ENCODE assay signal across 8 cellular contexts in the genomic region with DNA sequence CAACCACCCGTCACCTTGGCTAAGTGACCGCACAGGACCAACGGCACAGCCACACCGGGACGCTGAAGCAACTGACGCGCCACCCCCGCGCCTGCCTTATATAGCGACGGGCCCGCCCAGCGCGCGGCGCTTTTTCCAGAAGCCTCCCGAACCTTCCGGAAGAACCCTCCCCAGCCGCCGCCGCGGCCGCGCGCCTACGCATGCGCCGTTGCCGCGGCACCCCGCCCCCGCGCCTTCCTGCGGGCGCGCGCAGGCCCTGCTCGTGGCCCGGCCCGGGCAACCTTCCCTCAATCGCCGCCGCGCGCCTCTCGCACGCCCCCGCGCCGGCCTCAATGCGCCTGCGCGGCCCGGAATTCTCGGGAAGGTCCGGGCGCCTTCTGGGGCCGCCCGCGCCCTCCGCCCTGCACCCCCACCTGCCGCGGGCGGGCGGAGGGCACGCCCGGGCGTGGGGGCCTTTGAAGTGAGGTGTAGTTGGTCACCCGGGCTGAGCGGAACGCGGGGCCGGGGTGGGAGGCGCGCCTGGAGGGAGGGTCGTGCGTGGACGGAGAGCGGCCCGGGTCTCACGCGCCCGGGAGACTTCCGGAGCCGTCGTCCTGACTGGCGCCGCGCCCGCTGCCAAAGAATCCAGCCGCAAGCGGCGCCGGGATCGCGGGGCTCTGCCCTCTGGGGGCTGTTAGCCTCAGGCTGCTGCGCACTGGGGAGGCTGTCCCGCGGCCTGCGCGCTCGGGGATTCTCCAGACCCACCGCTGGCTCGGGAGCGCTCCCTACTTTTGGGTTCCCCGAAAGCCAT. TPM values are rescaled to one million over a fixed set of nuclear protein-coding genes. Genes with fewer than 3 reads are reported as not detected.
A peak's percentile ranks its signal among the peaks of the same experiment; 100 is the strongest.
DNase-seq lines count a peak whose midpoint lies in the region; ATAC-seq and TF ChIP-seq lines count a peak whose summit lies in the region.

A gene (minus strand): TSS at position 73 of the 790 bp plus-strand sequence. CDS start 666 bp downstream, outside the sequence.

- WGBS in testis, 2 donors, result 0 to 1% methylated on average over 8 to 100 of the region's 106 CpGs

- H3K9me3 ChIP-seq in osteoblast (ENCODE audit: low read depth, low read length) (no peaks in the 10 kb centered on the region), testis (no peaks in the 10 kb centered on the region)

- peak within 1 kb of the TSS; percentile 78 for H3K4me3 ChIP-seq in osteoblast (ENCODE audit: insufficient read depth, low read length)
- peak within 1 kb of the TSS; percentile 86 to 99 for H3K4me3 ChIP-seq in testis

- TF ChIP-seq CTCF in GM10248 (IDR thresholded peaks at IDR 0.05; ENCODE audit: control extremely low read depth, extremely low read depth, low read depth, missing control alignments) (no peak), osteoblast (IDR thresholded peaks at IDR 0.05; ENCODE audit: extremely low read depth, low read depth, low read length) (no peak), testis (IDR thresholded peaks at IDR 0.05) (peak in 1 of 3 experiments; percentile 31)

- peaks cover 48% of the 10 kb centered on the region for H3K4me1 Mint-ChIP-seq in activated naive CD4-positive, alpha-beta T cell treated with anti-CD3 and anti-CD28 coated beads, Interleukin-2, amount 50 U/mL, for 24 hours

- peaks cover 36% of the 10 kb centered on the region for H3K36me3 Mint-ChIP-seq in activated naive CD4-positive, alpha-beta T cell treated with anti-CD3 and anti-CD28 coated beads, Interleukin-2, amount 50 U/mL, for 24 hours

- H3K27ac ChIP-seq in osteoblast (ENCODE audit: low read depth, low read length) (peak within 1 kb of the TSS; percentile 81), testis (peak within 1 kb of the TSS; percentile 100)

- peak; percentile 93 for TF ChIP-seq POLR2A in testis (IDR thresholded peaks at IDR 0.05)

- POLR2A ChIA-PET in GM10248 (lab: Yijun Ruan, JAX), result interaction anchor here (0.7 to 3.2 kb wide), 4 partner anchors 8 to 228 kb away, joined by 4 to 14 read pairs (median 5); no protein-coding TSS in a partner anchor

- H4K20me1 ChIP-seq in osteoblast (ENCODE audit: insufficient read depth, low read length), result peaks cover 32% of the 10 kb centered on the region

- DNase-seq in GM10248 (ENCODE audit: extremely low spot score), result peak; percentile 97
- DNase-seq in NCI-H1092 treated with DMSO at 0.1 percent for 48 hours (lab: John Stamatoyannopoulos, UW), result peak; percentile 95
- no peak for DNase-seq in glomerular endothelial cell (ENCODE audit: extremely low read depth, low read depth, low spot score)
- DNase-seq in osteoblast (ENCODE audit: insufficient read length, low spot score, missing footprints), result peak; percentile 99
- peak; percentile 93 for DNase-seq in testis

- CTCF ChIA-PET in GM10248 (lab: Yijun Ruan, JAX), result interaction anchor here (1.0 to 2.7 kb wide), 4 partner anchors 10 to 75 kb away, joined by 3 to 16 read pairs (median 4); no protein-coding TSS in a partner anchor

- H3K27ac Mint-ChIP-seq in activated naive CD4-positive, alpha-beta T cell treated with anti-CD3 and anti-CD28 coated beads, Interleukin-2, amount 50 U/mL, for 24 hours, result peak within 1 kb of the TSS; percentile 98

- H3K36me3 ChIP-seq in osteoblast (ENCODE audit: insufficient read depth, low read length) (peaks cover 39% of the 10 kb centered on the region), testis (ENCODE audit: low read depth, missing control alignments) (peaks cover 7% of the 10 kb centered on the region)

- H3K27me3 ChIP-seq in osteoblast (ENCODE audit: insufficient read depth, low read length) (no peaks in the 10 kb centered on the region), testis (no peaks in the 10 kb centered on the region)

- peak within 1 kb of the TSS; percentile 81 for H2AFZ ChIP-seq in osteoblast (ENCODE audit: low read length)

- H3K4me2 ChIP-seq in osteoblast (ENCODE audit: insufficient read depth, low read length), result peak within 1 kb of the TSS; percentile 98

- ATAC-seq in HG02588 (IDR thresholded peaks at IDR 0.05; ENCODE audit: unreplicated experiment) (peak; percentile 75), SK-N-SH treated with all-trans-retinoic acid at 6 μM for 48 hours (peak; percentile 83)

- H3K27me3 Mint-ChIP-seq in activated naive CD4-positive, alpha-beta T cell treated with anti-CD3 and anti-CD28 coated beads, Interleukin-2, amount 50 U/mL, for 24 hours, result no peaks in the 10 kb centered on the region

- intact Hi-C loops in testis (cut with DNase I; ENCODE audit: low total_unique reads), result no loop called here

- peak within 1 kb of the TSS; percentile 98 for H3K4me3 Mint-ChIP-seq in activated naive CD4-positive, alpha-beta T cell treated with anti-CD3 and anti-CD28 coated beads, Interleukin-2, amount 50 U/mL, for 24 hours

- H3K4me1 ChIP-seq in osteoblast (ENCODE audit: insufficient read depth, low read length) (peaks cover 29% of the 10 kb centered on the region), testis (peaks cover 27% of the 10 kb centered on the region)

- H3K79me2 ChIP-seq in osteoblast (ENCODE audit: insufficient read depth, low read length), result peaks cover 47% of the 10 kb centered on the region

- H3K9me3 Mint-ChIP-seq in activated naive CD4-positive, alpha-beta T cell treated with anti-CD3 and anti-CD28 coated beads, Interleukin-2, amount 50 U/mL, for 24 hours, result no peaks in the 10 kb centered on the region

TF ChIP-seq in SK-N-SH treated with all-trans-retinoic acid at 6 μM for 48 hours, 23 proteins besides CTCF, POLR2A, EP300 and RAD21 (continues in another document):
- TF ChIP-seq CSDC2 (CRISPR knock-in tag; IDR thresholded peaks at IDR 0.05) (0 out of 2 replicates have a peak, but pooled peaks have one; percentile 46), ESRRG (CRISPR knock-in tag; IDR thresholded peaks at IDR 0.05) (no peak), ZNF565 (CRISPR knock-in tag; conservative IDR thresholded peaks at IDR 0.05; ENCODE audit: low read depth) (no peak), ZNF70 (CRISPR knock-in tag; IDR thresholded peaks at IDR 0.05) (no peak), TCF4 (CRISPR knock-in tag; IDR thresholded peaks at IDR 0.05; ENCODE audit: borderline replicate concordance) (no peak), SNAI2 (CRISPR knock-in tag; IDR thresholded peaks at IDR 0.05) (peak; percentile 61; the same call in 1 of the 2 replicates), ZFP30 (CRISPR knock-in tag; IDR thresholded peaks at IDR 0.05) (no peak)
- TF ChIP-seq, protein P1, sequence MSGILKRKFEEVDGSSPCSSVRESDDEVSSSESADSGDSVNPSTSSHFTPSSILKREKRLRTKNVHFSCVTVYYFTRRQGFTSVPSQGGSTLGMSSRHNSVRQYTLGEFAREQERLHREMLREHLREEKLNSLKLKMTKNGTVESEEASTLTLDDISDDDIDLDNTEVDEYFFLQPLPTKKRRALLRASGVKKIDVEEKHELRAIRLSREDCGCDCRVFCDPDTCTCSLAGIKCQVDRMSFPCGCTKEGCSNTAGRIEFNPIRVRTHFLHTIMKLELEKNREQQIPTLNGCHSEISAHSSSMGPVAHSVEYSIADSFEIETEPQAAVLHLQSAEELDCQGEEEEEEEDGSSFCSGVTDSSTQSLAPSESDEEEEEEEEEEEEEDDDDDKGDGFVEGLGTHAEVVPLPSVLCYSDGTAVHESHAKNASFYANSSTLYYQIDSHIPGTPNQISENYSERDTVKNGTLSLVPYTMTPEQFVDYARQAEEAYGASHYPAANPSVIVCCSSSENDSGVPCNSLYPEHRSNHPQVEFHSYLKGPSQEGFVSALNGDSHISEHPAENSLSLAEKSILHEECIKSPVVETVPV (CRISPR knock-in tag; IDR thresholded peaks at IDR 0.05), result 0 out of 2 replicates have a peak, but pooled peaks have one; percentile 22
- TF ChIP-seq, protein P2, sequence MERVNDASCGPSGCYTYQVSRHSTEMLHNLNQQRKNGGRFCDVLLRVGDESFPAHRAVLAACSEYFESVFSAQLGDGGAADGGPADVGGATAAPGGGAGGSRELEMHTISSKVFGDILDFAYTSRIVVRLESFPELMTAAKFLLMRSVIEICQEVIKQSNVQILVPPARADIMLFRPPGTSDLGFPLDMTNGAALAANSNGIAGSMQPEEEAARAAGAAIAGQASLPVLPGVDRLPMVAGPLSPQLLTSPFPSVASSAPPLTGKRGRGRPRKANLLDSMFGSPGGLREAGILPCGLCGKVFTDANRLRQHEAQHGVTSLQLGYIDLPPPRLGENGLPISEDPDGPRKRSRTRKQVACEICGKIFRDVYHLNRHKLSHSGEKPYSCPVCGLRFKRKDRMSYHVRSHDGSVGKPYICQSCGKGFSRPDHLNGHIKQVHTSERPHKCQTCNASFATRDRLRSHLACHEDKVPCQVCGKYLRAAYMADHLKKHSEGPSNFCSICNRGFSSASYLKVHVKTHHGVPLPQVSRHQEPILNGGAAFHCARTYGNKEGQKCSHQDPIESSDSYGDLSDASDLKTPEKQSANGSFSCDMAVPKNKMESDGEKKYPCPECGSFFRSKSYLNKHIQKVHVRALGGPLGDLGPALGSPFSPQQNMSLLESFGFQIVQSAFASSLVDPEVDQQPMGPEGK (CRISPR knock-in tag; IDR thresholded peaks at IDR 0.05; ENCODE audit: borderline replicate concordance), result no peak
- TF ChIP-seq, protein P3, sequence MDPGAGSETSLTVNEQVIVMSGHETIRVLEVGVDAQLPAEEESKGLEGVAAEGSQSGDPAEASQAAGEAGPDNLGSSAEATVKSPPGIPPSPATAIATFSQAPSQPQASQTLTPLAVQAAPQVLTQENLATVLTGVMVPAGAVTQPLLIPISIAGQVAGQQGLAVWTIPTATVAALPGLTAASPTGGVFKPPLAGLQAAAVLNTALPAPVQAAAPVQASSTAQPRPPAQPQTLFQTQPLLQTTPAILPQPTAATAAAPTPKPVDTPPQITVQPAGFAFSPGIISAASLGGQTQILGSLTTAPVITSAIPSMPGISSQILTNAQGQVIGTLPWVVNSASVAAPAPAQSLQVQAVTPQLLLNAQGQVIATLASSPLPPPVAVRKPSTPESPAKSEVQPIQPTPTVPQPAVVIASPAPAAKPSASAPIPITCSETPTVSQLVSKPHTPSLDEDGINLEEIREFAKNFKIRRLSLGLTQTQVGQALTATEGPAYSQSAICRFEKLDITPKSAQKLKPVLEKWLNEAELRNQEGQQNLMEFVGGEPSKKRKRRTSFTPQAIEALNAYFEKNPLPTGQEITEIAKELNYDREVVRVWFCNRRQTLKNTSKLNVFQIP (CRISPR knock-in tag; IDR thresholded peaks at IDR 0.05; ENCODE audit: borderline replicate concordance, low read depth), result no peak

RNA-seq across cellular contexts. Expression of the gene that starts here (rescaled TPM):
- 698 and 771 TPM in 2 replicates for total RNA-seq in glomerular endothelial cell
- 193 and 198 TPM in 2 replicates for total RNA-seq in osteoblast
- 100 to 1,000 TPM; 519 to 638 TPM for total RNA-seq in testis
- polyA plus RNA-seq in testis (ENCODE audit: insufficient read depth, low read depth, low replicate concordance), result 385 TPM
